7 cellular contexts compared by ENCODE assay signal in the genomic region with DNA sequence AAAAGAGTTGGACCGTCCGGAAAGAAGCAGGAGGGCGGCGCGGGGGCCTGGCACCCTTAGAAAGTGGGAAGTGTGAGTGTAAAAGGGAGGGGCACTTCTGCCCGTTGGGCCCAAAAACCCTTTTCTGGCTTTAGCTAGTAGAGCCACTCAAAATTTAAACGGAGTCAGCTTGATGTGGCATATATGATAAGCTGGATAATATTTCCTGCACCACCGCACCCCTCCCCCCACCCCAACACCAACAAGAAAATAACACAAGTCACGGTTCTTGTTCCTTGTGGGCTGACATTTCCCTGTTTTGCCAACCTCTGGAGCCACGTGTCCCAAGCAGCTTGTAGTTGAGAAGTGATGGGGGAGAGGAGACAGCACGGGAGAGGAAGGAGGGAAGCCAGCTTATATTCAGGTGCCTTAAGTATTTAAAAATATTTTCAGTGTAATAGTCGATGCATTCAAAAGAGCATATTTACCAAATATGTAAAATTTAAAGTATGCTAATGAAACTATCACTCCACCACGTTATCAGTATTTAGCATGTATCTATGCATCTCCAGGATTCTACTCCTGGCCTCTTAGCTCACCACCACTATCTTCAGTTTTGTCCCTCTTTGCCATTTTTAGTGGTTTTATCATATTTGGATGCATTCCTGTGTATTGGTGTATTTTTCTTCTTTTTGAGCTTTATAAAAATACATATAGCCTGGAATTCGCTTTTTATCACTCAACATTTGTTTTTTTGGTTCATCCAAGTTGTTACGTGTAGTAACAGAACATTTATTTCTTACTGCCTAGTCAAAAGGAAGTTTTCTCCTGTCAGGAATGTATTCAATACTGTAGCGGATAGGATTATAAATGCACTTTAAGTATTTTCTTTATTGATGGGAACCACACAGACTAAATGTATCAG. TPM values are rescaled to one million over a fixed set of nuclear protein-coding genes. Genes with fewer than 3 reads are reported as not detected.
A peak's percentile ranks its signal among the peaks of the same experiment; 100 is the strongest.
DNase-seq lines count a peak whose midpoint lies in the region; ATAC-seq and TF ChIP-seq lines count a peak whose summit lies in the region.

No MANE protein-coding gene starts in this region.

- ATAC-seq in GM21515 (IDR thresholded peaks at IDR 0.05; ENCODE audit: unreplicated experiment): peak; percentile 17
- no peak for ATAC-seq in thoracic aorta (ENCODE audit: insufficient number of reproducible peaks, low FRiP score, low read depth)

- H3K27me3 ChIP-seq in Karpas-422 (ENCODE audit: low read length): no peaks in the 10 kb centered on the region; the same call in 1 of the 2 replicates
- H3K27me3 ChIP-seq in SJCRH30: no peaks in the 10 kb centered on the region
- H3K27me3 ChIP-seq in duodenal mucosa (ENCODE audit: control insufficient read depth in 1 of 2, insufficient read depth in 2 of 2, low read length in 2 of 2): no peaks in the 10 kb centered on the region
- H3K27me3 ChIP-seq in thoracic aorta (replicated peaks; ENCODE audit: insufficient read depth): no peaks in the 10 kb centered on the region

- no peaks in the 10 kb centered on the region for H3K9me2 ChIP-seq in Karpas-422 (replicated peaks; ENCODE audit: insufficient read depth, low read length)

- TF ChIP-seq CTCF in thoracic aorta (IDR thresholded peaks at IDR 0.05): no peak

- H3K36me3 ChIP-seq in ES-I3 (ENCODE audit: insufficient read depth, low read length) (no peaks in the 10 kb centered on the region; the same call in 1 of the 2 replicates), Karpas-422 (ENCODE audit: insufficient read depth, low read length) (peaks cover 10% of the 10 kb centered on the region; the same call in 1 of the 2 replicates), SJCRH30 (no peaks in the 10 kb centered on the region), duodenal mucosa (ENCODE audit: control insufficient read depth in 1 of 2, insufficient read depth in 2 of 2, low read length in 2 of 2) (no peaks in the 10 kb centered on the region), thoracic aorta (no peaks in the 10 kb centered on the region)

- DNase-seq in Karpas-422 (no peak), SJCRH30 (peak; percentile 41 to 64), lung microvascular endothelial cell (ENCODE audit: low read depth in 2 of 2) (peak; percentile 9 to 84), thoracic aorta (ENCODE audit: low spot score) (peak; percentile 7)

- peak overlapping the region; percentile 99 for H3K4me2 ChIP-seq in Karpas-422 (ENCODE audit: low read depth, low read length, poor library complexity, severe bottlenecking)

- H4K20me1 ChIP-seq in Karpas-422 (ENCODE audit: insufficient read depth, low read depth, low read length): no peaks in the 10 kb centered on the region

- peak overlapping the region; percentile 73 for H3K4me3 ChIP-seq in Karpas-422 (ENCODE audit: low read length)
- peak overlapping the region; percentile 78 for H3K4me3 ChIP-seq in SJCRH30
- peak overlapping the region; percentile 86 to 88 for H3K4me3 ChIP-seq in duodenal mucosa (ENCODE audit: low read depth in 1 of 2, low read length in 2 of 2)
- peak overlapping the region; percentile 76 for H3K4me3 ChIP-seq in thoracic aorta

- peak overlapping the region; percentile 70 for H3K9ac ChIP-seq in ES-I3 (ENCODE audit: low read depth, low read length)
- peak overlapping the region; percentile 97 for H3K9ac ChIP-seq in Karpas-422 (ENCODE audit: low read length)
- H3K9ac ChIP-seq in duodenal mucosa (ENCODE audit: low read depth in 1 of 2, low read length in 2 of 2): peak overlapping the region; percentile 74 to 97

- H3K9me3 ChIP-seq in ES-I3 (ENCODE audit: control insufficient read depth, insufficient read depth, low read length) (no peaks in the 10 kb centered on the region), Karpas-422 (ENCODE audit: low read length) (no peaks in the 10 kb centered on the region), SJCRH30 (replicated peaks) (no peaks in the 10 kb centered on the region), duodenal mucosa (ENCODE audit: control insufficient read depth in 1 of 2, low read length in 2 of 2) (no peaks in the 10 kb centered on the region), thoracic aorta (no peaks in the 10 kb centered on the region)

- H2AFZ ChIP-seq in Karpas-422 (ENCODE audit: low read length): peak overlapping the region; percentile 87

- H3K4me1 ChIP-seq in ES-I3 (ENCODE audit: insufficient read depth, low read length) (peaks cover 15% of the 10 kb centered on the region), Karpas-422 (ENCODE audit: low read length) (peaks cover 21% of the 10 kb centered on the region), SJCRH30 (peaks cover 2% of the 10 kb centered on the region; the same call in 1 of the 2 replicates), duodenal mucosa (ENCODE audit: control insufficient read depth in 1 of 2, insufficient read depth in 2 of 2, low read length in 2 of 2) (peaks cover 6 to 13% of the 10 kb centered on the region in 2 donors), thoracic aorta (ENCODE audit: control insufficient read depth in 1 of 2, low read depth in 2 of 2) (peaks cover 24 to 29% of the 10 kb centered on the region in 2 donors)

- H3K27ac ChIP-seq in Karpas-422 (ENCODE audit: low read length) (peak overlapping the region; percentile 88), SJCRH30 (peak overlapping the region; percentile 96), duodenal mucosa (ENCODE audit: low read depth, low read length) (peak overlapping the region; percentile 100), thoracic aorta (peak overlapping the region; percentile 93 to 100)

- peaks cover 49% of the 10 kb centered on the region for H3K79me2 ChIP-seq in Karpas-422 (ENCODE audit: low read length)

RNA-seq across cellular contexts. Expression of gene DDX59, which starts 0.8 kb away (rescaled TPM):
- 45.1 and 60.8 TPM in 2 replicates for total RNA-seq in Karpas-422 (2014; rRNA removed; shearing (Covaris generic); ENCODE audit: low replicate concordance)
- total RNA-seq in SJCRH30 (2014; rRNA removed; shearing (Covaris generic)): 9.6 and 11.2 TPM in 2 replicates
- total RNA-seq in lung microvascular endothelial cell: 9.2 and 20.2 TPM in 2 replicates
- total RNA-seq in thoracic aorta: 10 to 100 TPM; 16.5 to 27.1 TPM

RNA-seq across cellular contexts. Expression of gene KIF14, which starts 49.9 kb away (rescaled TPM):
- total RNA-seq in Karpas-422 (2014; rRNA removed; shearing (Covaris generic); ENCODE audit: low replicate concordance): 12.4 and 15.2 TPM in 2 replicates
- 19.0 and 21.0 TPM in 2 replicates for total RNA-seq in SJCRH30 (2014; rRNA removed; shearing (Covaris generic))
- 1.2 and 3.9 TPM in 2 replicates for total RNA-seq in lung microvascular endothelial cell
- 1 to 10 TPM in 1 of 2 donors, under 1 TPM in 1; under 0.01 to 1.3 TPM for total RNA-seq in thoracic aorta
